1 cellular context compared by ENCODE assay signal in genomic region chr7:50145801-50146338, GRCh38.
TF ChIP-seq lines count a peak whose summit lies in the region.

No MANE protein-coding gene starts in this region.

TF ChIP-seq in HepG2, 621 proteins besides CTCF, POLR2A, EP300 and RAD21:
- TF ChIP-seq AHR (CRISPR knock-in tag; IDR thresholded peaks at IDR 0.05) (no peak), PRDM15 (CRISPR knock-in tag; IDR thresholded peaks at IDR 0.05) (no peak), ZXDC (CRISPR knock-in tag; IDR thresholded peaks at IDR 0.05) (no peak), MIER3 (CRISPR knock-in tag; IDR thresholded peaks at IDR 0.05; ENCODE audit: borderline replicate concordance) (no peak)
